Comparison of ENCODE assay signal across 17 cellular contexts in the genomic region with DNA sequence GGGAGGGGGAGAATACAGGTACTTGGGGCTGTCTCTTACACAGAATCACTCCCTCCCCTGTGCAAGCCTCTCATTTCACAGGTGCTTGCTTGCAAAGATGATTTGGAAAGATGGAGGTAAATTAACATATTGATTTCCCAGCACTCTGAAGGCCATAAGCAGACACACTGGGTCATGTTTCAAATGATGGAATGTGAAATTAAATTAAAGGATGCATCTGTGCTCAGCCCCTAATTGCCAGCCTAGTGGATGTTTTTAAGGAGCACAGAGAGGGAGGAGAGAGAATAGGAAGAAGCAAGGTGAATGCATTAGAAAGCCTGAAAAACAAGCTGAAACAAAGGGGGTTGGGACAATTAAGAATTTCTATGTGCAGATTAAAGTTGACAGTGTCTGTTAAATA.
A peak's percentile ranks its signal among the peaks of the same experiment; 100 is the strongest.
DNase-seq lines count a peak whose midpoint lies in the region; ATAC-seq and TF ChIP-seq lines count a peak whose summit lies in the region.
"Had no signal": no experiment of that assay in that cellular context is flagged by ENCODE, and none has a peak within 500 bp of the region (broad histone marks: within the 10 kb centered on the region; RNA-seq: fewer than 3 reads in every experiment).

No MANE protein-coding gene starts in this region.

- H3K27me3 Mint-ChIP-seq in CD8-positive, alpha-beta T cell (ENCODE audit: low read depth) = no peaks in the 10 kb centered on the region
- H3K27me3 Mint-ChIP-seq in glutamatergic neuron (ENCODE audit: unreplicated experiment) = peaks cover 2% of the 10 kb centered on the region
- H3K27me3 Mint-ChIP-seq in endothelial cell (ENCODE audit: unreplicated experiment) = no peaks in the 10 kb centered on the region
- peaks cover 32% of the 10 kb centered on the region for H3K27me3 Mint-ChIP-seq in activated T-cell treated with anti-CD3 and anti-CD28 coated beads, Interleukin-2, amount 50 U/mL, for 72 hours (ENCODE audit: low read depth)

- no peak overlapping the region for H3K4me3 Mint-ChIP-seq in CD8-positive, alpha-beta T cell
- H3K4me3 Mint-ChIP-seq in glutamatergic neuron (ENCODE audit: unreplicated experiment) (peak overlapping the region; percentile 69), endothelial cell (ENCODE audit: unreplicated experiment) (no peak overlapping the region)
- H3K4me3 Mint-ChIP-seq in activated T-cell treated with anti-CD3 and anti-CD28 coated beads, Interleukin-2, amount 50 U/mL, for 72 hours = no peak overlapping the region
- H3K4me3 Mint-ChIP-seq: CD4-positive, alpha-beta memory T cell; GM23338 had no signal

- no peaks in the 10 kb centered on the region for H3K9me3 Mint-ChIP-seq in CD8-positive, alpha-beta T cell
- H3K9me3 Mint-ChIP-seq in glutamatergic neuron (ENCODE audit: unreplicated experiment) (peaks cover 3% of the 10 kb centered on the region), endothelial cell (ENCODE audit: unreplicated experiment) (no peaks in the 10 kb centered on the region)
- H3K9me3 Mint-ChIP-seq in activated T-cell treated with anti-CD3 and anti-CD28 coated beads, Interleukin-2, amount 50 U/mL, for 72 hours = no peaks in the 10 kb centered on the region
- H3K9me3 Mint-ChIP-seq: CD4-positive, alpha-beta memory T cell; GM23338 had no signal

- intact Hi-C loops in CD8-positive, alpha-beta T cell (cut with DNase I, micrococcal nuclease) = loop anchor here in 1 of 2 experiments (5.0 kb wide), 3 partner anchors 33 to 87 kb away; no protein-coding TSS in a partner anchor

- POLR2A ChIA-PET in CD8-positive, alpha-beta T cell (lab: Charles Lee) = interaction anchor here (0.9 to 1.1 kb wide), 2 partner anchors 16 to 79 kb away, joined by 3 read pairs; no protein-coding TSS in a partner anchor

- TF ChIP-seq CTCF in CD8-positive, alpha-beta T cell (IDR thresholded peaks at IDR 0.05) = no peak
- TF ChIP-seq CTCF in glutamatergic neuron (IDR thresholded peaks at IDR 0.05; ENCODE audit: partially characterized antibody, unreplicated experiment) = no peak
- no peak for TF ChIP-seq CTCF in endothelial cell (IDR thresholded peaks at IDR 0.05; ENCODE audit: unreplicated experiment)

- CTCF ChIA-PET in CD8-positive, alpha-beta T cell (lab: Charles Lee) = interaction anchor here (1.0 to 1.2 kb wide), 2 partner anchors 10 to 76 kb away, joined by 3 to 4 read pairs; no protein-coding TSS in a partner anchor

- peaks cover 36% of the 10 kb centered on the region for H3K4me1 ChIP-seq in CD8-positive, alpha-beta T cell (ENCODE audit: insufficient read depth, low read length)
- H3K4me1 ChIP-seq: BE2C had no signal

- H3K27ac Mint-ChIP-seq in CD8-positive, alpha-beta T cell = peak overlapping the region; percentile 64
- H3K27ac Mint-ChIP-seq in glutamatergic neuron (ENCODE audit: unreplicated experiment) = peak overlapping the region; percentile 74
- H3K27ac Mint-ChIP-seq in endothelial cell (ENCODE audit: unreplicated experiment) = no peak overlapping the region
- H3K27ac Mint-ChIP-seq in activated T-cell treated with anti-CD3 and anti-CD28 coated beads, Interleukin-2, amount 50 U/mL, for 72 hours = no peak overlapping the region
- H3K27ac Mint-ChIP-seq: CD4-positive, alpha-beta memory T cell; GM23338 had no signal

- no peak overlapping the region for H3K4me3 ChIP-seq in CD8-positive, alpha-beta T cell (ENCODE audit: low read depth, low read length)
- H3K4me3 ChIP-seq: A549, GM23338 had no signal

- H3K9me3 ChIP-seq in CD8-positive, alpha-beta T cell (ENCODE audit: low read length) = no peaks in the 10 kb centered on the region
- H3K9me3 ChIP-seq: A549, BE2C had no signal

- peaks cover 50% of the 10 kb centered on the region for H3K4me1 Mint-ChIP-seq in CD8-positive, alpha-beta T cell (ENCODE audit: low read depth)
- peaks cover 36% of the 10 kb centered on the region for H3K4me1 Mint-ChIP-seq in glutamatergic neuron (ENCODE audit: low read depth, unreplicated experiment)
- H3K4me1 Mint-ChIP-seq in endothelial cell (ENCODE audit: unreplicated experiment) = no peaks in the 10 kb centered on the region
- peaks cover 20% of the 10 kb centered on the region for H3K4me1 Mint-ChIP-seq in activated T-cell treated with anti-CD3 and anti-CD28 coated beads, Interleukin-2, amount 50 U/mL, for 72 hours (ENCODE audit: low read depth)

- no peak for DNase-seq in CD8-positive, alpha-beta T cell
- DNase-seq in NCI-H146 (lab: John Stamatoyannopoulos, UW) = peak; percentile 43
- peak; percentile 84 for DNase-seq in NCI-H2171 treated with DMSO at 0.1 percent for 48 hours (lab: John Stamatoyannopoulos, UW)
- no peak for DNase-seq in glutamatergic neuron
- no peak for DNase-seq in endothelial cell (ENCODE audit: low spot score)
- DNase-seq in activated T-cell treated with anti-CD3 and anti-CD28 coated beads, Interleukin-2, amount 50 U/mL, for 72 hours = no peak
- DNase-seq: BE2C; CD4-positive, alpha-beta memory T cell; COR-L47; DMS153; DMS79 treated with DMSO at 0.1 percent for 48 hours; EL; H7 had no signal

- H3K36me3 ChIP-seq in CD8-positive, alpha-beta T cell (ENCODE audit: insufficient read depth, low read length) = no peaks in the 10 kb centered on the region
- H3K36me3 ChIP-seq: BE2C had no signal

- no peaks in the 10 kb centered on the region for H3K27me3 ChIP-seq in CD8-positive, alpha-beta T cell (ENCODE audit: insufficient read depth, low read length)
- H3K27me3 ChIP-seq: BE2C had no signal

- H3K27ac ChIP-seq in CD8-positive, alpha-beta T cell (ENCODE audit: low read depth, low read length) = no peak overlapping the region
- H3K27ac ChIP-seq: A549, C4-2B, HL-60 had no signal

- no peak for ATAC-seq in CD8-positive, alpha-beta T cell
- ATAC-seq in activated T-cell treated with anti-CD3 and anti-CD28 coated beads, Interleukin-2, amount 50 U/mL, for 72 hours (replicated peaks in 1 of 2) = no peak
- ATAC-seq: A549, GM23338 had no signal

- H3K36me3 Mint-ChIP-seq in CD8-positive, alpha-beta T cell = no peaks in the 10 kb centered on the region
- H3K36me3 Mint-ChIP-seq in glutamatergic neuron (ENCODE audit: unreplicated experiment) (peaks cover 4% of the 10 kb centered on the region), endothelial cell (ENCODE audit: low read depth, unreplicated experiment) (no peaks in the 10 kb centered on the region)
- peaks cover 0 to 2% of the 10 kb centered on the region in 2 donors for H3K36me3 Mint-ChIP-seq in activated T-cell treated with anti-CD3 and anti-CD28 coated beads, Interleukin-2, amount 50 U/mL, for 72 hours (ENCODE audit: insufficient read depth in 2 of 2)
- H3K36me3 Mint-ChIP-seq: CD4-positive, alpha-beta memory T cell had no signal

Comparison
In these comparisons a context has a peak if more than half of its experiments do, and no peak if none do; other contexts are left out.
1. DNase-seq: peak in NCI-H146 (single experiment) and NCI-H2171 treated with DMSO at 0.1 percent for 48 hours (single experiment); none in CD8-positive, alpha-beta T cell (0 of 7), glutamatergic neuron (single experiment), endothelial cell (single experiment) and activated T-cell treated with anti-CD3 and anti-CD28 coated beads, Interleukin-2, amount 50 U/mL, for 72 hours (0 of 2).
2. H3K27ac Mint-ChIP-seq: peak in CD8-positive, alpha-beta T cell (single experiment) and glutamatergic neuron (single experiment); none in endothelial cell (single experiment) and activated T-cell treated with anti-CD3 and anti-CD28 coated beads, Interleukin-2, amount 50 U/mL, for 72 hours (single experiment).